ENCODE assay signal across 8 cellular contexts in the genomic region with DNA sequence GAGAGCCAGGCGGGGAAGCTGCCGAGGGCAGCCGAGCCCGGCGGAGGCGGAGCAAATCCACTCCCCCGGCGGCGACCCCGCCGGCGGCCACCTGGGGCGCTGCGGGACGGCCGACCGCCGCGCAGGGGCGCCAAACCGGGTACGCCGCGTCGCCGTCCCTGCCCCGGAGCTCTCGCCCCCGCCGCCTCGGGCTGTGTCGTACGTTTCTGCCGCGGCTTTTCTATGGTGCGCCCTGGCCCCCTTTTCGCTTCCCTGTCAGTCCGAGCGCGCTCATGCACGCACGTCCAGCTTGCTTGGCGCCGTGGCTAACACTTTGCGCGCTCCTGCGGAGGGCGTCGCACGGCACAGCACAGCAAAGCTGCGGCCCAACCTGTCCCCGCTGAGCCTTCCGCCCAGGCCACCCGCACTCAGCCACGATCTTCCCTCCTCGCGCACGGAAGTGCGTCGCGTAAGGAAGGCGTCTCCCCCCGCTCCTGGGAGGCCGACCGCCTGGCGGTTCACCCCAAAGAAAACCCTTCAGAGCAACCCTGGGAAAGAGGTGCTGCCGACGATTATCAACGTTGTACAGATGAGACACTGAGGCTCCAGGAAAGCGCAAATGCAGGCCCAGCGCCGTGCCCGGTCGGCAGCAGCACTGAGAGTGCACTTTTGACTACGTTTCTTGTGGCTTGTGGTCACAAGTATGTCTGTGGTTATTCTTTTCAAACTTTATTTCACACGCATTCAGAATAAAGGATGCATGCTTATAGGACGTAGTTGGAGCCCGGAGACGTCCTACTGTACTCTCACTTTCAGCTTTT. TPM values are rescaled to one million over a fixed set of nuclear protein-coding genes. Genes with fewer than 3 reads are reported as not detected.
DNase-seq lines count a peak whose midpoint lies in the region; ATAC-seq and TF ChIP-seq lines count a peak whose summit lies in the region.

TSS of gene HECTD1 (minus strand) at position 48 of the 800 bp plus-strand sequence. CDS start 1,857 bp downstream, outside the sequence.

- H3K36me3 Mint-ChIP-seq in T-cell: peaks cover 16% of the 10 kb centered on the region

- 0 to 1% (median 0%) methylated on average over 54 to 79 of the region's 79 CpGs for WGBS in adipose tissue, 3 donors
- WGBS in psoas muscle, 3 donors: 1% methylated on average over 54 to 79 of the region's 79 CpGs
- WGBS in urinary bladder: under 1% methylated on average over 79 of the region's 79 CpGs

- TF ChIP-seq CTCF in GM13976 (IDR thresholded peaks at IDR 0.05; ENCODE audit: borderline replicate concordance, control extremely low read depth, extremely low read depth, insufficient read depth, missing control alignments) (peak; percentile 89), psoas muscle (IDR thresholded peaks at IDR 0.05) (peak; percentile 90)

- no peaks in the 10 kb centered on the region for H3K27me3 ChIP-seq in psoas muscle (ENCODE audit: insufficient read depth in 3 of 3, low read length in 2 of 3)

- CTCF ChIA-PET in T-cell (lab: Charles Lee): interaction anchor here in 1 of 2 donors (0.6 to 1.9 kb wide), 8 partner anchors 11 to 151 kb away, joined by 3 to 13 read pairs (median 4); no protein-coding TSS in a partner anchor

- POLR2A ChIA-PET in T-cell (lab: Charles Lee): interaction anchor here (0.6 to 1.3 kb wide), 5 partner anchors 11 to 184 kb away, joined by 3 to 17 read pairs (median 3); no protein-coding TSS in a partner anchor

- peak within 1 kb of the TSS; percentile 99 for H3K27ac Mint-ChIP-seq in T-cell

- DNase-seq in GM13976 (ENCODE audit: low spot score) (peak; percentile 93), NCI-H1417 (lab: John Stamatoyannopoulos, UW) (peak; percentile 93 to 99 (median 99)), T-cell (peak in 33 of 34 experiments; percentile 78 to 93 (median 87)), left cardiac atrium (peak; percentile 91), psoas muscle (peak; percentile 92 to 96)

- H3K4me3 ChIP-seq in psoas muscle (peak within 1 kb of the TSS; percentile 92), urinary bladder (ENCODE audit: low read depth, low read length) (peak within 1 kb of the TSS; percentile 93)

- no peaks in the 10 kb centered on the region for H3K9me3 ChIP-seq in psoas muscle

- no peaks in the 10 kb centered on the region for H3K9me3 Mint-ChIP-seq in T-cell

- ATAC-seq in HG02798 (IDR thresholded peaks at IDR 0.05; ENCODE audit: poor library complexity, unreplicated experiment) (peak; percentile 81), T-cell (replicated peaks in 1 of 4) (peak; percentile 75 to 84 (median 79)), left cardiac atrium (peak; percentile 94 to 96), psoas muscle (peak; percentile 86 to 94 (median 90))

- H3K27ac ChIP-seq in adipose tissue (ENCODE audit: low read depth, low read length) (peak within 1 kb of the TSS; percentile 94), psoas muscle (peak within 1 kb of the TSS; percentile 99), urinary bladder (ENCODE audit: low read depth) (peak within 1 kb of the TSS; percentile 100)

- H3K4me3 Mint-ChIP-seq in T-cell: peak within 1 kb of the TSS; percentile 91 to 96 (median 92)

- H3K4me1 Mint-ChIP-seq in T-cell: peaks cover 51 to 65% (median 63%) of the 10 kb centered on the region in 3 donors

- in situ Hi-C loops in GM13976 (cut with MboI; ENCODE audit: low sequenced_read_pairs, unreplicated experiment): no loop called here

- H3K27me3 Mint-ChIP-seq in T-cell: no peaks in the 10 kb centered on the region

- intact Hi-C loops in left cardiac atrium (cut with DNase I) (loop anchor here in 1 of 2 donors (2.0 to 10.0 kb wide), 2 partner anchors 21 to 117 kb away; no protein-coding TSS in a partner anchor), psoas muscle (cut with DNase I) (loop anchor here (2.0 to 10.0 kb wide), 4 partner anchors 21 to 149 kb away; no protein-coding TSS in a partner anchor)

- H3K4me1 ChIP-seq in psoas muscle: peaks cover 20% of the 10 kb centered on the region
- no peaks in the 10 kb centered on the region for H3K4me1 ChIP-seq in urinary bladder (ENCODE audit: insufficient read depth)

- H3K36me3 ChIP-seq in psoas muscle (ENCODE audit: insufficient read depth in 1 of 2, low read depth in 1 of 2) (peaks cover 5 to 14% of the 10 kb centered on the region in 2 donors), urinary bladder (ENCODE audit: insufficient read depth) (peaks cover 2% of the 10 kb centered on the region)

RNA-seq across cellular contexts. Expression of gene HECTD1, which starts in this region (rescaled TPM):
- total RNA-seq in T-cell: 100 to 1,000 TPM; 118 to 194 (median 132) TPM
- 10 to 100 TPM; 33.1 to 61.3 (median 50.0) TPM for polyA plus RNA-seq in adipose tissue
- 100 to 1,000 TPM; 121 to 178 TPM for total RNA-seq in left cardiac atrium
- total RNA-seq in psoas muscle: 100 to 1,000 TPM; 189 to 405 (median 301) TPM
- 100 to 1,000 TPM; 151 to 217 (median 188) TPM for polyA plus RNA-seq in psoas muscle
- 364 TPM for total RNA-seq in urinary bladder
- 66.8 TPM for polyA plus RNA-seq in urinary bladder

Comparison
In these comparisons a context has a peak if more than half of its experiments do, and no peak if none do; other contexts are left out.
1. Peak in every context shown above with its lines: DNase-seq, ATAC-seq, H3K4me3 ChIP-seq and H3K27ac ChIP-seq.